In the genomic region with DNA sequence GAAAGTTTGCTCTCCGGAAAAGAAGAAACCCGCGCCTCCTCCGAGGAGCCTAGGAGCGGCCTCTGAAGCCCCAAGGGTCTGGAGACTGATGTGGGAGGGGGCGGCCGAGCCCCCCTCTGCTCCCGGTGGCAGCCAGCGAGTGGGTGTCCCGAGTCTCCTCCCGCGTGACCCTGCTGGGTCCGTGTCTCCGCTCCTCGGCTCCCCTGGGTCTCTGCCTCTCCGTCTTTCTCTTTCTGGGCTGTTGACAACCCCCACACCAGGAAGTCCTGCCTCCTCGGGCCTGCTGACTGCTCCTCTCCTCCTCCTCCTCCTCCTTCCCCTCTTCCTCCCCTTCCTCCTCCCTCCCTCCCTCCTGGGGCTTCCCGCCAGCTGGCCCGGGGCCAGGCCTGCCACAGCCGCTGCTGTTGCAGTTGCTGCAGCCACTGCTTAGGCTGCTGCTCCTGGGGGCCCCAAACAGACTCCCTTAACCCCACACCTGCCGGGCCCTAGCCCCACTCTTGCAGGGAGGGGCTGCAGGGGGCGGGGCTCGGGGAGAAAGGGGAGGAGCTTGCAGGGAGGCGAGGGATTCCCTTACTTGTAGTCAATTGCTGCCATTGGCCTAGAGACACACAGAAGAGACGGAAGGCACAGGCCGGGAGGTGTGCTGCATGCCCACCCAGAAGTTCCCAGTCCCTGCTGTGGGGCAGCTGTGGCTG, we compare ENCODE assay signal across 8 cellular contexts. TPM values are rescaled to one million over a fixed set of nuclear protein-coding genes. Genes with fewer than 3 reads are reported as not detected.
DNase-seq lines count a peak whose midpoint lies in the region; ATAC-seq and TF ChIP-seq lines count a peak whose summit lies in the region.

A gene (minus strand): TSS at position 249 of the 695 bp plus-strand sequence. CDS start 1,176 bp downstream, outside the sequence.

- CTCF ChIA-PET in WTC11 (lab: Charles Lee) (interaction anchor here (0.6 to 7.3 kb wide), 24 partner anchors 9 to 307 kb away, joined by 3 to 82 read pairs (median 6); a partner anchor contains a TSS), mammary epithelial cell (lab: Charles Lee; ENCODE audit: low non-redundant PET) (no interaction called here)

- TF ChIP-seq CTCF in WTC11 (IDR thresholded peaks at IDR 0.05) (no peak), mammary epithelial cell (conservative IDR thresholded peaks at IDR 0.05 in 1 of 2, IDR thresholded peaks at IDR 0.05 in 1 of 2; ENCODE audit: extremely low read depth in 1 of 2, insufficient read depth in 1 of 2, low read depth in 1 of 2, low read length in 2 of 2) (no peak)

- no peaks in the 10 kb centered on the region for H3K9me3 ChIP-seq in mammary epithelial cell (replicated peaks; ENCODE audit: insufficient read depth, low read length)

- H3K4me2 ChIP-seq in mammary epithelial cell (ENCODE audit: insufficient read depth, low read depth, low read length): peak within 1 kb of the TSS; percentile 92

- no peaks in the 10 kb centered on the region for H3K27me3 Mint-ChIP-seq in WTC11 (ENCODE audit: low read depth)

- no peaks in the 10 kb centered on the region for H3K36me3 Mint-ChIP-seq in WTC11

- H4K20me1 ChIP-seq in mammary epithelial cell (ENCODE audit: insufficient read depth, low read length): no peaks in the 10 kb centered on the region

- peak; percentile 96 for DNase-seq in A172 (ENCODE audit: low spot score)
- peak; percentile 61 for DNase-seq in NCI-H345 (lab: John Stamatoyannopoulos, UW)
- DNase-seq in WTC11 (ENCODE audit: low spot score): peak; percentile 96
- peak; percentile 90 for DNase-seq in mammary epithelial cell
- DNase-seq in iPS-NIHi11 (ENCODE audit: low spot score): peak; percentile 87

- TSS peak; percentile 77 for BruUV-seq in mammary epithelial cell (replicated peaks; lab: Mats Ljungman, UMichigan)

- no peaks in the 10 kb centered on the region for H3K9me3 Mint-ChIP-seq in WTC11

- peaks cover 20% of the 10 kb centered on the region for H3K4me1 Mint-ChIP-seq in WTC11

- intact Hi-C loops in mammary epithelial cell (cut with micrococcal nuclease): loop anchor here (2.0 to 5.0 kb wide), 5 partner anchors 30 to 373 kb away; a partner anchor contains a TSS

- H3K36me3 ChIP-seq in mammary epithelial cell (ENCODE audit: insufficient read depth, low read length): no peaks in the 10 kb centered on the region

- H3K9ac ChIP-seq in mammary epithelial cell (ENCODE audit: insufficient read depth, low read length): peak within 1 kb of the TSS; percentile 76

- peak within 1 kb of the TSS; percentile 94 for H2AFZ ChIP-seq in mammary epithelial cell (ENCODE audit: low read depth, low read length)

- peak within 1 kb of the TSS; percentile 92 for H3K27ac Mint-ChIP-seq in WTC11

- no peaks in the 10 kb centered on the region for H3K27me3 ChIP-seq in mammary epithelial cell (ENCODE audit: insufficient read depth, low read length)

- H3K4me1 ChIP-seq in mammary epithelial cell (ENCODE audit: insufficient read depth, low read length): peaks cover 23% of the 10 kb centered on the region

- dilution Hi-C loops in mammary epithelial cell (cut with HindIII; ENCODE audit: low sequenced_read_pairs): no loop called here

- H3K27ac ChIP-seq in mammary epithelial cell (ENCODE audit: insufficient read depth, low read depth, low read length) (peak within 1 kb of the TSS; percentile 57), skin epidermis (peak within 1 kb of the TSS; percentile 63 to 100 (median 93))

- H3K4me3 ChIP-seq in mammary epithelial cell (replicated peaks in 1 of 3; ENCODE audit: insufficient read depth in 1 of 3, low read depth in 2 of 3, low read length in 3 of 3) (peak within 1 kb of the TSS; percentile 92 to 94 (median 93)), skin epidermis (peak within 1 kb of the TSS; percentile 61 to 99 (median 99))

- peak within 1 kb of the TSS; percentile 78 for H3K4me3 Mint-ChIP-seq in WTC11

- in situ Hi-C loops in mammary epithelial cell (cut with MboI; ENCODE audit: low sequenced_read_pairs in 2 of 2): loop anchor here (10.0 kb wide), 3 partner anchors 76 to 206 kb away; a partner anchor contains a TSS

- H3K79me2 ChIP-seq in mammary epithelial cell (ENCODE audit: insufficient read depth, low read length): peaks cover 37% of the 10 kb centered on the region

- POLR2A ChIA-PET in WTC11 (lab: Charles Lee): interaction anchor here (0.5 to 1.9 kb wide), 8 partner anchors 10 to 348 kb away, joined by 3 to 7 read pairs (median 3); a partner anchor contains a TSS

- WGBS in mammary epithelial cell (ENCODE audit: low coverage, missing lambda C conversion rate): no CpG with 5 or more reads among the region's 26 CpGs

- ATAC-seq in GM18861 (IDR thresholded peaks at IDR 0.05; ENCODE audit: unreplicated experiment): peak; percentile 38
- peak; percentile 48 for ATAC-seq in HG03097 (IDR thresholded peaks at IDR 0.05; ENCODE audit: low FRiP score, unreplicated experiment)
- peak; percentile 70 for ATAC-seq in WTC11

TF ChIP-seq in WTC11, 78 proteins besides CTCF, POLR2A, EP300 and RAD21 (continues in another document):
- TF ChIP-seq TCF7 (CRISPR knock-in tag; IDR thresholded peaks at IDR 0.05; ENCODE audit: low read depth) (no peak), TEAD4 (CRISPR knock-in tag; IDR thresholded peaks at IDR 0.05) (no peak), ZNF121 (CRISPR knock-in tag; IDR thresholded peaks at IDR 0.05) (no peak), JAZF1 (CRISPR knock-in tag; IDR thresholded peaks at IDR 0.05) (no peak), SOX15 (CRISPR knock-in tag; IDR thresholded peaks at IDR 0.05) (no peak), ZNF263 (CRISPR knock-in tag; IDR thresholded peaks at IDR 0.05; ENCODE audit: low read depth) (peak; percentile 100), FOXJ3 (CRISPR knock-in tag; IDR thresholded peaks at IDR 0.05; ENCODE audit: borderline replicate concordance) (no peak)
- TF ChIP-seq, protein P1, sequence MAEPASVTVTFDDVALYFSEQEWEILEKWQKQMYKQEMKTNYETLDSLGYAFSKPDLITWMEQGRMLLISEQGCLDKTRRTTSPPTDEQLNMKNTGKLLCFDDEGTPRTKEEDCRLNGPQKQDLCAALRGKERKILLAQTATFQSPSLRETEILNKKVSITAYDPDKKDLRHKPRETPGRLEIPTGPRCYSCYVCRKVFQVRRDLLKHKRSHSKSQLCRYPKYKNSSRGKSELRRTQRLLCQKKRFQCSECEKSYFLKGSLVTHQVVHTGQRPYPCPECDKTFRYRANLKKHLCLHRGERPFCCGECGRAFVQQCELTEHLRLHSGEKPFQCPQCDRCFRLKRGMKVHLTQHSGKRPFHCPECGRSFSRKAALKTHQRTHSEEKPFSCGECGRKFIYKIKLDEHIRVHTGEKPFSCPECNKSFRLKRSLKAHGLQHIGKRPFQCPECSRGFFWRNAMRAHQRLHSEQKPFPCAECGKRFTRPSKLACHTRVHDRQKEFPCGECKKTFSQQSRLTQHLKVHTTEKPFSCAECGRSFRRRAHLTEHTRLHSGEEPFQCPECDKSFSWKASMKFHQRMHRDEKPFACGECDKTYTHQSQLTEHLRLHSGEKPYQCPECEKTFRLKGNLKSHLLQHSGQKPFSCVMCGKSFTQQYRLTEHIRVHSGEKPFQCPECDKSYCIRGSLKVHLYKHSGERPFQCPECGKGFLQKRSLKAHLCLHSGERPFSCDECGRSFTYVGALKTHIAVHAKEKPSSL (CRISPR knock-in tag; conservative IDR thresholded peaks at IDR 0.05): no peak
- TF ChIP-seq, protein P2, sequence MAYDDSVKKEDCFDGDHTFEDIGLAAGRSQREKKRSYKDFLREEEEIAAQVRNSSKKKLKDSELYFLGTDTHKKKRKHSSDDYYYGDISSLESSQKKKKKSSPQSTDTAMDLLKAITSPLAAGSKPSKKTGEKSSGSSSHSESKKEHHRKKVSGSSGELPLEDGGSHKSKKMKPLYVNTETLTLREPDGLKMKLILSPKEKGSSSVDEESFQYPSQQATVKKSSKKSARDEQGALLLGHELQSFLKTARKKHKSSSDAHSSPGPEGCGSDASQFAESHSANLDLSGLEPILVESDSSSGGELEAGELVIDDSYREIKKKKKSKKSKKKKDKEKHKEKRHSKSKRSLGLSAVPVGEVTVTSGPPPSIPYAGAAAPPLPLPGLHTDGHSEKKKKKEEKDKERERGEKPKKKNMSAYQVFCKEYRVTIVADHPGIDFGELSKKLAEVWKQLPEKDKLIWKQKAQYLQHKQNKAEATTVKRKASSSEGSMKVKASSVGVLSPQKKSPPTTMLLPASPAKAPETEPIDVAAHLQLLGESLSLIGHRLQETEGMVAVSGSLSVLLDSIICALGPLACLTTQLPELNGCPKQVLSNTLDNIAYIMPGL (CRISPR knock-in tag; IDR thresholded peaks at IDR 0.05): no peak; the same call in 1 of the 2 replicates
- TF ChIP-seq, protein P3, sequence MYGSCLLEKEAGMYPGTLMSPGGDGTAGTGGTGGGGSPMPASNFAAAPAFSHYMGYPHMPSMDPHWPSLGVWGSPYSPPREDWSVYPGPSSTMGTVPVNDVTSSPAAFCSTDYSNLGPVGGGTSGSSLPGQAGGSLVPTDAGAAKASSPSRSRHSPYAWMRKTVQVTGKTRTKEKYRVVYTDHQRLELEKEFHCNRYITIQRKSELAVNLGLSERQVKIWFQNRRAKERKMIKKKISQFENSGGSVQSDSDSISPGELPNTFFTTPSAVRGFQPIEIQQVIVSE (CRISPR knock-in tag; IDR thresholded peaks at IDR 0.05; ENCODE audit: borderline replicate concordance): no peak
- TF ChIP-seq, protein P4, sequence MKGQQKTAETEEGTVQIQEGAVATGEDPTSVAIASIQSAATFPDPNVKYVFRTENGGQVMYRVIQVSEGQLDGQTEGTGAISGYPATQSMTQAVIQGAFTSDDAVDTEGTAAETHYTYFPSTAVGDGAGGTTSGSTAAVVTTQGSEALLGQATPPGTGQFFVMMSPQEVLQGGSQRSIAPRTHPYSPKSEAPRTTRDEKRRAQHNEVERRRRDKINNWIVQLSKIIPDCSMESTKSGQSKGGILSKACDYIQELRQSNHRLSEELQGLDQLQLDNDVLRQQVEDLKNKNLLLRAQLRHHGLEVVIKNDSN (CRISPR knock-in tag; IDR thresholded peaks at IDR 0.05): peak; percentile 42; the same call in 1 of the 2 replicates
- TF ChIP-seq, protein P5, sequence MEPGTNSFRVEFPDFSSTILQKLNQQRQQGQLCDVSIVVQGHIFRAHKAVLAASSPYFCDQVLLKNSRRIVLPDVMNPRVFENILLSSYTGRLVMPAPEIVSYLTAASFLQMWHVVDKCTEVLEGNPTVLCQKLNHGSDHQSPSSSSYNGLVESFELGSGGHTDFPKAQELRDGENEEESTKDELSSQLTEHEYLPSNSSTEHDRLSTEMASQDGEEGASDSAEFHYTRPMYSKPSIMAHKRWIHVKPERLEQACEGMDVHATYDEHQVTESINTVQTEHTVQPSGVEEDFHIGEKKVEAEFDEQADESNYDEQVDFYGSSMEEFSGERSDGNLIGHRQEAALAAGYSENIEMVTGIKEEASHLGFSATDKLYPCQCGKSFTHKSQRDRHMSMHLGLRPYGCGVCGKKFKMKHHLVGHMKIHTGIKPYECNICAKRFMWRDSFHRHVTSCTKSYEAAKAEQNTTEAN (CRISPR knock-in tag; IDR thresholded peaks at IDR 0.05): 0 out of 2 replicates have a peak, but pooled peaks have one; percentile 35

RNA-seq across cellular contexts. Expression of the gene that starts here (rescaled TPM):
- 26.6 and 32.6 TPM in 2 replicates for total RNA-seq in A172 (2014; rRNA removed; shearing (Covaris generic))
- total RNA-seq in WTC11 (2021) (27.5 to 34.5 TPM (median 29.7 TPM) in 3 replicates), mammary epithelial cell (10 to 100 TPM; 12.0 to 35.2 TPM)
- polyA plus RNA-seq in mammary epithelial cell: 20.6 TPM
- polyA minus RNA-seq in mammary epithelial cell: 14.0 TPM

Comparison
In these comparisons a context has a peak if more than half of its experiments do, and no peak if none do; other contexts are left out.
1. Peak in every context shown above with its lines: DNase-seq, ATAC-seq, H3K4me3 ChIP-seq and H3K27ac ChIP-seq.